ENCODE assay signal across 29 cellular contexts in the genomic region with DNA sequence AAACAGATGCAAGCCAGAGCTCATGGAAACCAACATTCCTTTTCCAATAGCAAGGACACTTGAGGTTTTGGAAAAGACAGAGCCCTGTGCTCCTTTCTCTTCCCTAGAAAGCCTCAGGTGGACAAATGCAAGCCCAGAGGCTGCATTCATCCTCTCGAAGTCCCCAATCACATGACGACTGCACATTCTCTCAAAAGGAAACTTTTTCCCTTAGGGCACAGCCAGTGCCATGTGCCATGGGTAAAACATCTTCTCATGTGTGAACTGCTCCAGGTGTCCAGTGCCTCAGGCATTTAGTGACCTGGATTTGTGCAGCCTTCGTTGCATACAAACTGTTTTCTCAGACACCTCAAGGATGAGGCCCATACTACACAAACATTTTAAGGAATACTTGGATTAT.
"Had no signal": no experiment of that assay in that cellular context is flagged by ENCODE, and none has a peak within 500 bp of the region (broad histone marks: within the 10 kb centered on the region; RNA-seq: fewer than 3 reads in every experiment).

No MANE protein-coding gene starts in this region.

- H3K4me1 Mint-ChIP-seq: activated naive CD4-positive, alpha-beta T cell treated with anti-CD3 and anti-CD28 coated beads, Interleukin-2, amount 50 U/mL, for 24 hours; activated naive CD8-positive, alpha-beta T cell treated with anti-CD3 and anti-CD28 coated beads for 36 hours; activated naive CD8-positive, alpha-beta T cell treated with anti-CD3 and anti-CD28 coated beads, Interleukin-2, amount 50 U/mL, for 24 hours; activated T-helper 17 cell treated with anti-CD3 and anti-CD28 coated beads, Interleukin-2, amount 50 U/mL, for 72 hours; brain had no signal

- H3K27me3 ChIP-seq: adrenal gland, breast epithelium, cardiac muscle cell, colonic mucosa, foreskin keratinocyte, gastrocnemius medialis had no signal

- H3K4me3 Mint-ChIP-seq: activated CD8-positive, alpha-beta T cell treated with anti-CD3 and anti-CD28 coated beads for 36 hours; activated naive CD4-positive, alpha-beta T cell treated with anti-CD3 and anti-CD28 coated beads for 36 hours; activated naive CD4-positive, alpha-beta T cell treated with anti-CD3 and anti-CD28 coated beads, Interleukin-2, amount 50 U/mL, for 24 hours; activated naive CD8-positive, alpha-beta T cell treated with anti-CD3 and anti-CD28 coated beads for 36 hours; activated naive CD8-positive, alpha-beta T cell treated with anti-CD3 and anti-CD28 coated beads, Interleukin-2, amount 50 U/mL, for 24 hours; activated T-cell treated with anti-CD3 and anti-CD28 coated beads, Interleukin-2, amount 50 U/mL, for 4 hours; activated T-helper 17 cell treated with anti-CD3 and anti-CD28 coated beads, Interleukin-2, amount 50 U/mL, for 72 hours; brain; WTC11 had no signal

- H3K9me3 Mint-ChIP-seq: activated CD8-positive, alpha-beta T cell treated with anti-CD3 and anti-CD28 coated beads for 36 hours; activated naive CD4-positive, alpha-beta T cell treated with anti-CD3 and anti-CD28 coated beads for 36 hours; activated naive CD4-positive, alpha-beta T cell treated with anti-CD3 and anti-CD28 coated beads, Interleukin-2, amount 50 U/mL, for 24 hours; activated naive CD8-positive, alpha-beta T cell treated with anti-CD3 and anti-CD28 coated beads for 36 hours; activated T-cell treated with anti-CD3 and anti-CD28 coated beads, Interleukin-2, amount 50 U/mL, for 4 hours; activated T-helper 17 cell treated with anti-CD3 and anti-CD28 coated beads, Interleukin-2, amount 50 U/mL, for 72 hours; brain; WTC11 had no signal

- H3K27ac Mint-ChIP-seq: activated CD8-positive, alpha-beta T cell treated with anti-CD3 and anti-CD28 coated beads for 36 hours; activated naive CD4-positive, alpha-beta T cell treated with anti-CD3 and anti-CD28 coated beads for 36 hours; activated naive CD4-positive, alpha-beta T cell treated with anti-CD3 and anti-CD28 coated beads, Interleukin-2, amount 50 U/mL, for 24 hours; activated naive CD8-positive, alpha-beta T cell treated with anti-CD3 and anti-CD28 coated beads for 36 hours; activated naive CD8-positive, alpha-beta T cell treated with anti-CD3 and anti-CD28 coated beads, Interleukin-2, amount 50 U/mL, for 24 hours; activated T-helper 17 cell treated with anti-CD3 and anti-CD28 coated beads, Interleukin-2, amount 50 U/mL, for 72 hours; brain; WTC11 had no signal

- H3K4me3 ChIP-seq: adrenal gland, breast epithelium, cardiac muscle cell, colonic mucosa, gastrocnemius medialis had no signal

- ATAC-seq: activated CD8-positive, alpha-beta T cell treated with anti-CD3 and anti-CD28 coated beads for 36 hours; activated naive CD8-positive, alpha-beta T cell treated with anti-CD3 and anti-CD28 coated beads, Interleukin-2, amount 50 U/mL, for 24 hours; activated T-cell treated with anti-CD3 and anti-CD28 coated beads, Interleukin-2, amount 50 U/mL, for 4 hours; activated T-helper 17 cell treated with anti-CD3 and anti-CD28 coated beads, Interleukin-2, amount 50 U/mL, for 72 hours; esophagus mucosa; foreskin keratinocyte; gastrocnemius medialis; WTC11 had no signal

- DNase-seq: activated CD4-positive, alpha-beta T cell treated with anti-CD3 and anti-CD28 coated beads for 1 hour; activated CD4-positive, alpha-beta T cell treated with anti-CD3 and anti-CD28 coated beads for 48 hours; activated CD4-positive, alpha-beta T cell treated with anti-CD3 and anti-CD28 coated beads, Interleukin-2, amount 50 U/mL, for 1 hour; activated CD4-positive, alpha-beta T cell treated with anti-CD3 and anti-CD28 coated beads, Interleukin-2, amount 50 U/mL, for 48 hours; activated CD8-positive, alpha-beta memory T cell treated with anti-CD3 and anti-CD28 coated beads for 24 hours; activated CD8-positive, alpha-beta T cell treated with anti-CD3 and anti-CD28 coated beads for 36 hours; activated effector memory CD4-positive, alpha-beta T cell treated with anti-CD3 and anti-CD28 coated beads, Interleukin-2, amount 50 U/mL, for 16 hours; activated naive CD4-positive, alpha-beta T cell treated with anti-CD3 and anti-CD28 coated beads for 36 hours; activated naive CD8-positive, alpha-beta T cell treated with anti-CD3 and anti-CD28 coated beads for 36 hours; activated naive CD8-positive, alpha-beta T cell treated with anti-CD3 and anti-CD28 coated beads, Interleukin-2, amount 50 U/mL, for 24 hours; activated T-cell treated with anti-CD3 and anti-CD28 coated beads, Interleukin-2, amount 50 U/mL, for 4 hours; adrenal gland; amygdala; aorta; central memory CD4-positive, alpha-beta T cell; cerebellar nuclear complex; colonic mucosa; effector CD8-positive, alpha-beta T cell; foreskin keratinocyte; gastrocnemius medialis; T-helper 2 cell had no signal

- H3K9me3 ChIP-seq: adrenal gland, breast epithelium, colonic mucosa, gastrocnemius medialis had no signal

- H3K36me3 ChIP-seq: adrenal gland, breast epithelium, colonic mucosa, gastrocnemius medialis had no signal

- H3K4me1 ChIP-seq: adrenal gland, breast epithelium, colonic mucosa, foreskin keratinocyte, gastrocnemius medialis had no signal

- H3K27me3 Mint-ChIP-seq: activated CD8-positive, alpha-beta T cell treated with anti-CD3 and anti-CD28 coated beads for 36 hours; activated naive CD4-positive, alpha-beta T cell treated with anti-CD3 and anti-CD28 coated beads, Interleukin-2, amount 50 U/mL, for 24 hours; activated naive CD8-positive, alpha-beta T cell treated with anti-CD3 and anti-CD28 coated beads for 36 hours; activated naive CD8-positive, alpha-beta T cell treated with anti-CD3 and anti-CD28 coated beads, Interleukin-2, amount 50 U/mL, for 24 hours; activated T-helper 17 cell treated with anti-CD3 and anti-CD28 coated beads, Interleukin-2, amount 50 U/mL, for 72 hours; brain had no signal

- H3K36me3 Mint-ChIP-seq: activated naive CD4-positive, alpha-beta T cell treated with anti-CD3 and anti-CD28 coated beads, Interleukin-2, amount 50 U/mL, for 24 hours; activated naive CD8-positive, alpha-beta T cell treated with anti-CD3 and anti-CD28 coated beads for 36 hours had no signal

- H3K27ac ChIP-seq: adrenal gland, breast epithelium, cardiac muscle cell, colonic mucosa, foreskin keratinocyte, gastrocnemius medialis, VCaP had no signal
